ENCODE assay signal across 20 cellular contexts in genomic region chr6:166996406-166996805, GRCh38. TPM values are rescaled to one million over a fixed set of nuclear protein-coding genes. Genes with fewer than 3 reads are reported as not detected.
DNase-seq lines count a peak whose midpoint lies in the region; ATAC-seq, FAIRE-seq and TF ChIP-seq lines count a peak whose summit lies in the region.
"Had no signal": no experiment of that assay in that cellular context is flagged by ENCODE, and none has a peak within 500 bp of the region (broad histone marks: within the 10 kb centered on the region; RNA-seq: fewer than 3 reads in every experiment).

No MANE protein-coding gene starts in this region.

- no peak overlapping the region for H3K23ac ChIP-seq in IMR-90 (ENCODE audit: low read depth, low read length)

- no CpG with 5 or more reads among the region's 7 CpGs for WGBS in IMR-90 (ENCODE audit: extremely low coverage in 2 of 2, insufficient read length in 1 of 2), 2 experiments
- WGBS in small intestine, 3 donors: 90 to 94% (median 93%) methylated on average over 7 of the region's 7 CpGs

- H3K56ac ChIP-seq in IMR-90 (ENCODE audit: extremely low read depth, insufficient read depth, low read length): no peak overlapping the region

- no peak overlapping the region for H3K27ac Mint-ChIP-seq in activated naive CD4-positive, alpha-beta T cell treated with anti-CD3 and anti-CD28 coated beads, Interleukin-2, amount 50 U/mL, for 72 hours
- H3K27ac Mint-ChIP-seq: endodermal cell, memory B cell had no signal

- H3K36me3 ChIP-seq in IMR-90 (ENCODE audit: control insufficient read depth, insufficient read depth, low read length): no peaks in the 10 kb centered on the region
- no peaks in the 10 kb centered on the region for H3K36me3 ChIP-seq in brain microvascular endothelial cell (replicated peaks)
- H3K36me3 ChIP-seq in neutrophil: peaks cover 16% of the 10 kb centered on the region
- H3K36me3 ChIP-seq in BE2C: no peaks in the 10 kb centered on the region; the same call in 1 of the 2 replicates
- peaks cover 0 to 1% of the 10 kb centered on the region in 2 donors for H3K36me3 ChIP-seq in small intestine (ENCODE audit: control insufficient read depth in 2 of 2, insufficient read depth in 2 of 2, low read length in 2 of 2)
- H3K36me3 ChIP-seq: gastrocnemius medialis had no signal

- dilution Hi-C loops in IMR-90 (cut with HindIII; ENCODE audit: low sequenced_read_pairs, unreplicated experiment): no loop called here

- H3K9me1 ChIP-seq in IMR-90 (ENCODE audit: insufficient read depth, low read length): peaks cover 3% of the 10 kb centered on the region; the same call in 1 of the 2 replicates

- no peak overlapping the region for H2AK9ac ChIP-seq in IMR-90 (replicated peaks; ENCODE audit: low read depth, low read length, poor library complexity)

- no peak overlapping the region for H2AK5ac ChIP-seq in IMR-90 (ENCODE audit: low read depth, low read length)

- in situ Hi-C loops in IMR-90 (cut with MboI; ENCODE audit: low sequenced_read_pairs): loop anchor here (25.0 kb wide), 1 partner anchor 359 kb away; the partner anchor contains the start of gene RPS6KA2
- in situ Hi-C loops in brain microvascular endothelial cell (cut with HindIII; ENCODE audit: low pct_ligation_motif_present, low sequenced_read_pairs): no loop called here

- no peak overlapping the region for H3K9ac ChIP-seq in IMR-90 (ENCODE audit: low read depth, low read length)
- H3K9ac ChIP-seq: KMS-11, SK-N-SH had no signal

- FAIRE-seq in small intestine (lab: Jason Lieb, UNC): no peak

- H2BK120ac ChIP-seq in IMR-90 (ENCODE audit: low read depth, low read length): no peak overlapping the region

- H3K27me3 ChIP-seq in IMR-90 (ENCODE audit: control insufficient read depth, insufficient read depth, low read length) (no peaks in the 10 kb centered on the region), brain microvascular endothelial cell (replicated peaks) (no peaks in the 10 kb centered on the region), neutrophil (no peaks in the 10 kb centered on the region), BE2C (no peaks in the 10 kb centered on the region), small intestine (ENCODE audit: control insufficient read depth in 2 of 2, insufficient read depth in 2 of 2, low read length in 2 of 2) (no peaks in the 10 kb centered on the region)
- H3K27me3 ChIP-seq: gastrocnemius medialis had no signal

- no peak overlapping the region for H3K4ac ChIP-seq in IMR-90 (ENCODE audit: low read depth, low read length)

- no peak overlapping the region for H2BK5ac ChIP-seq in IMR-90 (ENCODE audit: low read depth, low read length, poor library complexity, severe bottlenecking)

- peak overlapping the region; percentile 49; the same call in 1 of the 2 replicates for H3K4me2 ChIP-seq in IMR-90 (ENCODE audit: low read depth, low read length)
- H3K4me2 ChIP-seq: KMS-11, SK-N-SH had no signal

- peaks cover 7% of the 10 kb centered on the region for H3K4me1 ChIP-seq in IMR-90 (ENCODE audit: control insufficient read depth, insufficient read depth, low read length)
- H3K4me1 ChIP-seq in neutrophil (ENCODE audit: control insufficient read depth in 1 of 2, insufficient read depth in 1 of 2, low read depth in 1 of 2, low read length in 1 of 2): peaks cover 33 to 36% of the 10 kb centered on the region in 2 experiments
- H3K4me1 ChIP-seq in BE2C: no peaks in the 10 kb centered on the region
- peaks cover 4 to 6% of the 10 kb centered on the region in 2 donors for H3K4me1 ChIP-seq in small intestine (ENCODE audit: control insufficient read depth in 2 of 2, insufficient read depth in 1 of 2, low read depth in 1 of 2, low read length in 1 of 2)

- H3K4me3 ChIP-seq in IMR-90 (ENCODE audit: insufficient read depth, low read depth, low read length) (no peak overlapping the region), brain microvascular endothelial cell (ENCODE audit: low read depth, low read length) (no peak overlapping the region), neutrophil (ENCODE audit: low read depth in 1 of 2, low read length in 1 of 2) (peak overlapping the region in 1 of 2 experiments; percentile 1), BE2C (ENCODE audit: low read depth, low read length) (no peak overlapping the region), small intestine (ENCODE audit: low read depth in 1 of 2, low read length in 2 of 2) (no peak overlapping the region)
- H3K4me3 ChIP-seq: gastrocnemius medialis had no signal

- H3K36me3 Mint-ChIP-seq in activated naive CD4-positive, alpha-beta T cell treated with anti-CD3 and anti-CD28 coated beads, Interleukin-2, amount 50 U/mL, for 72 hours: peaks cover 6 to 7% of the 10 kb centered on the region in 2 donors

- TF ChIP-seq POLR2A in IMR-90 (IDR thresholded peaks at IDR 0.05; ENCODE audit: low read depth, low read length): no peak

- H3K9me3 ChIP-seq in IMR-90 (ENCODE audit: control insufficient read depth, insufficient read depth, low read length) (no peaks in the 10 kb centered on the region), neutrophil (no peaks in the 10 kb centered on the region), BE2C (no peaks in the 10 kb centered on the region), small intestine (ENCODE audit: control insufficient read depth, low read depth) (no peaks in the 10 kb centered on the region)
- H3K9me3 ChIP-seq: gastrocnemius medialis, SK-N-SH had no signal

- peak; percentile 82 for DNase-seq in IMR-90
- peak; percentile 91 for DNase-seq in OCI-M1 (lab: John Stamatoyannopoulos, UW)
- peak; percentile 45 for DNase-seq in brain microvascular endothelial cell
- DNase-seq in BE2C: no peak
- DNase-seq in small intestine: no peak
- DNase-seq in activated naive CD4-positive, alpha-beta T cell treated with anti-CD3 and anti-CD28 coated beads, Interleukin-2, amount 50 U/mL, for 72 hours (ENCODE audit: low spot score in 2 of 2): no peak
- DNase-seq: activated naive CD4-positive, alpha-beta T cell treated with anti-CD3 and anti-CD28 coated beads, Interleukin-2, amount 50 U/mL, for 16 hours; caudate nucleus; endodermal cell; gastrocnemius medialis; retina; SK-N-SH; stimulated activated CD4-positive, alpha-beta T cell treated with anti-CD3 and anti-CD28 coated beads, Interleukin-2, amount 100 ng/mL, for 24 hours; substantia nigra had no signal

- H3K9me3 Mint-ChIP-seq in activated naive CD4-positive, alpha-beta T cell treated with anti-CD3 and anti-CD28 coated beads, Interleukin-2, amount 50 U/mL, for 72 hours: no peaks in the 10 kb centered on the region
- H3K9me3 Mint-ChIP-seq: endodermal cell, memory B cell had no signal

- no peak for ATAC-seq in IMR-90 (ENCODE audit: low read depth)
- ATAC-seq in activated naive CD4-positive, alpha-beta T cell treated with anti-CD3 and anti-CD28 coated beads, Interleukin-2, amount 50 U/mL, for 72 hours: no peak
- ATAC-seq: activated CD4-positive, CD25-positive, alpha-beta regulatory T cell treated with anti-CD3 and anti-CD28 coated beads, Interleukin-2, amount 50 U/mL, for 24 hours; gastrocnemius medialis had no signal

- no peak overlapping the region for H4K5ac ChIP-seq in IMR-90 (ENCODE audit: low read depth, low read length)

- H3K18ac ChIP-seq in IMR-90 (ENCODE audit: low read depth, low read length): no peak overlapping the region

- POLR2A ChIA-PET in IMR-90 (lab: Charles Lee; ENCODE audit: unreplicated experiment): no interaction called here

- CTCF ChIA-PET in IMR-90 (lab: Yijun Ruan, JAX): interaction anchor here (0.6 kb wide), 1 partner anchor 231 kb away, joined by 3 read pairs; no protein-coding TSS in a partner anchor

- H3K27ac ChIP-seq in IMR-90 (ENCODE audit: insufficient read depth, low read length) (no peak overlapping the region), brain microvascular endothelial cell (no peak overlapping the region), neutrophil (peak overlapping the region; percentile 23), small intestine (ENCODE audit: low read depth in 1 of 2, low read length in 1 of 2) (no peak overlapping the region)
- H3K27ac ChIP-seq: C4-2B, gastrocnemius medialis, HL-60, KMS-11 had no signal

- H2AFZ ChIP-seq in IMR-90 (replicated peaks; ENCODE audit: low read length, poor library complexity): no peak overlapping the region

- H4K20me1 ChIP-seq in IMR-90 (ENCODE audit: insufficient read depth, low read length): peaks cover 8% of the 10 kb centered on the region; the same call in 1 of the 2 replicates

- TF ChIP-seq CTCF in IMR-90 (conservative IDR thresholded peaks at IDR 0.05; ENCODE audit: low read depth, low read length) (no peak), brain microvascular endothelial cell (IDR thresholded peaks at IDR 0.05; ENCODE audit: low read depth, low read length, missing control alignments) (no peak), neutrophil (IDR thresholded peaks at IDR 0.05) (no peak), BE2C (IDR thresholded peaks at IDR 0.05; ENCODE audit: low read depth, low read length) (no peak)

- H2BK15ac ChIP-seq in IMR-90 (ENCODE audit: low read depth, low read length): no peak overlapping the region

- intact Hi-C loops in IMR-90 (cut with micrococcal nuclease): loop anchor here (5.0 to 10.0 kb wide), 2 partner anchors 369 to 542 kb away; partner anchors contain the start of gene RPS6KA2

- BruUV-seq in IMR-90 (replicated peaks; lab: Mats Ljungman, UMichigan): no TSS peak

- H3K79me1 ChIP-seq in IMR-90 (ENCODE audit: low read depth in 1 of 2, low read length in 2 of 2): peaks cover 31 to 38% of the 10 kb centered on the region in 2 experiments

- H4K8ac ChIP-seq in IMR-90 (ENCODE audit: low read depth in 2 of 2, low read length in 2 of 2): no peak overlapping the region

- no peak for TF ChIP-seq RAD21 in IMR-90 (IDR thresholded peaks at IDR 0.05; ENCODE audit: low read length)

- H3K14ac ChIP-seq in IMR-90 (replicated peaks; ENCODE audit: low read depth, low read length): no peak overlapping the region

- H2BK20ac ChIP-seq in IMR-90 (ENCODE audit: low read depth, low read length): no peak overlapping the region

- H4K91ac ChIP-seq in IMR-90 (ENCODE audit: insufficient read depth, low read depth, low read length): no peak overlapping the region

RNA-seq across cellular contexts. Expression of gene CEP43, which starts 2.8 kb away (rescaled TPM):
- total RNA-seq in IMR-90 (2012; rRNA removed): 8.6 and 19.4 TPM in 2 replicates
- 8.5 and 10.7 TPM in 2 replicates for polyA plus RNA-seq in IMR-90 (2012; rRNA removed)
- polyA plus RNA-seq in IMR-90 (2012; cell fraction: cytosol; rRNA removed): 1.1 and 2.3 TPM in 2 replicates
- 3.3 and 16.3 TPM in 2 replicates for polyA plus RNA-seq in IMR-90 (2012; cell fraction: nucleus; rRNA removed; ENCODE audit: low replicate concordance)
- 11.8 TPM for polyA plus RNA-seq in BE2C (2012; ENCODE audit: insufficient read depth, insufficient read length, low read depth)
- polyA plus RNA-seq in small intestine: 10 to 100 TPM in 2 of 3 donors, 1 to 10 TPM in 1; 8.4 to 23.5 (median 13.2) TPM
- total RNA-seq in activated naive CD4-positive, alpha-beta T cell treated with anti-CD3 and anti-CD28 coated beads, Interleukin-2, amount 50 U/mL, for 72 hours: 10 to 100 TPM; 17.5 to 21.9 TPM

RNA-seq across cellular contexts. Expression of gene RNASET2, which starts 40.1 kb away (rescaled TPM):
- 13.6 and 14.2 TPM in 2 replicates for total RNA-seq in IMR-90 (2012; rRNA removed)
- polyA plus RNA-seq in IMR-90 (2012; rRNA removed) (23.6 and 24.9 TPM in 2 replicates), small intestine (10 to 100 TPM; 25.7 to 41.9 (median 41.3) TPM)
- polyA plus RNA-seq in IMR-90 (2012; cell fraction: cytosol; rRNA removed): 40.7 and 68.7 TPM in 2 replicates
- polyA plus RNA-seq in IMR-90 (2012; cell fraction: nucleus; rRNA removed; ENCODE audit: low replicate concordance): 19.1 and 27.8 TPM in 2 replicates
- 14.1 TPM for polyA plus RNA-seq in BE2C (2012; ENCODE audit: insufficient read depth, insufficient read length, low read depth)
- 100 to 1,000 TPM in 1 of 2 donors, 10 to 100 TPM in 1; 45.2 to 108 TPM for total RNA-seq in activated naive CD4-positive, alpha-beta T cell treated with anti-CD3 and anti-CD28 coated beads, Interleukin-2, amount 50 U/mL, for 72 hours

Comparison
In these comparisons a context has a peak if more than half of its experiments do, and no peak if none do; other contexts are left out.
1. DNase-seq: peak in IMR-90 (single experiment), OCI-M1 (single experiment) and brain microvascular endothelial cell (single experiment); none in BE2C (single experiment), small intestine (single experiment) and activated naive CD4-positive, alpha-beta T cell treated with anti-CD3 and anti-CD28 coated beads, Interleukin-2, amount 50 U/mL, for 72 hours (0 of 2).